In the genomic region with DNA sequence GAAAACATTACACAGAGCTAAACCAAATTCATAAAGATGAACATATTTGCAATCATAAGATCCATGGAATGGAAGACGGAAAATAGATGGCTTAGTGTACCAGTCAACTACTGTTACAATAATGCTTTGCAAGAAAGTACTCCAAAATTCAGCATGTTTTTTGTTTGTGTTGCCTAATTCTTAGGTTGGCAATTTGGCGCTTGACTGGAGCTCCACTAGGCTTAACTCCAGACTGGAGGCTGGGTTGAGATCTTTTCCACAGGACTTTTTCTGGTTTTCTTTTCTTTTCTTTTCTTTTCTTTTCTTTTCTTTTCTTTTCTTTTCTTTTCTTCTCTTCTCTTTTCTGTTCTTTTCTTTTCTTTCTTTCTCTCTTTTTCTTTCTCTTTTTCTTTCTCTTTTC, we compare ENCODE assay signal across 14 cellular contexts.
DNase-seq lines count a peak whose midpoint lies in the region; ATAC-seq and TF ChIP-seq lines count a peak whose summit lies in the region.
"Had no signal": no experiment of that assay in that cellular context is flagged by ENCODE, and none has a peak within 500 bp of the region (broad histone marks: within the 10 kb centered on the region; RNA-seq: fewer than 3 reads in every experiment).

No MANE protein-coding gene starts in this region.

- DNase-seq in WTC11 (ENCODE audit: low spot score) (no peak), hepatocyte (ENCODE audit: low spot score) (no peak), osteocyte (ENCODE audit: extremely low spot score, unreplicated experiment) (no peak), NCI-H774 (lab: John Stamatoyannopoulos, UW) (no peak)
- DNase-seq: Calu3; CD8-positive, alpha-beta T cell; DMS79 treated with DMSO at 0.1 percent for 48 hours; GF-D8; H9 had no signal

- no peaks in the 10 kb centered on the region for H3K9me3 ChIP-seq in hepatocyte (ENCODE audit: low read depth)
- H3K9me3 ChIP-seq: BLaER1 treated with 17β-estradiol and CSF1 and Interleukin-3, amounts not matched to agents 10 nM and 100 nM had no signal

- H3K4me3 ChIP-seq in hepatocyte: no peak overlapping the region
- H3K4me3 ChIP-seq: BLaER1 treated with 17β-estradiol and CSF1 and Interleukin-3, amounts not matched to agents 10 nM and 100 nM had no signal

- peak overlapping the region; percentile 84 for H3K27ac ChIP-seq in hepatocyte
- H3K27ac ChIP-seq: BLaER1 treated with 17β-estradiol and CSF1 and Interleukin-3, amounts not matched to agents 10 nM and 100 nM had no signal

- H3K4me1 Mint-ChIP-seq in WTC11: peaks cover 24% of the 10 kb centered on the region
- peaks cover 75% of the 10 kb centered on the region for H3K4me1 Mint-ChIP-seq in osteocyte (ENCODE audit: unreplicated experiment)
- H3K4me1 Mint-ChIP-seq: B cell had no signal

- H3K4me2 ChIP-seq in hepatocyte: no peak overlapping the region
- H3K4me2 ChIP-seq: BLaER1 treated with 17β-estradiol and CSF1 and Interleukin-3, amounts not matched to agents 10 nM and 100 nM had no signal

- H3K27me3 Mint-ChIP-seq in WTC11 (ENCODE audit: low read depth) (no peaks in the 10 kb centered on the region), osteocyte (ENCODE audit: unreplicated experiment) (no peaks in the 10 kb centered on the region)
- H3K27me3 Mint-ChIP-seq: B cell had no signal

- H3K9me3 Mint-ChIP-seq in WTC11 (no peaks in the 10 kb centered on the region), osteocyte (ENCODE audit: unreplicated experiment) (peaks cover 5% of the 10 kb centered on the region)
- H3K9me3 Mint-ChIP-seq: CD8-positive, alpha-beta T cell; H9 had no signal

- H3K27ac Mint-ChIP-seq in WTC11 (no peak overlapping the region), osteocyte (ENCODE audit: unreplicated experiment) (peak overlapping the region; percentile 88)
- H3K27ac Mint-ChIP-seq: B cell; CD8-positive, alpha-beta T cell had no signal

- no peaks in the 10 kb centered on the region for H3K9me2 ChIP-seq in hepatocyte (replicated peaks; ENCODE audit: insufficient read depth)

- H3K36me3 ChIP-seq in hepatocyte (replicated peaks; ENCODE audit: insufficient read depth, low read depth): no peaks in the 10 kb centered on the region
- H3K36me3 ChIP-seq: BLaER1 treated with 17β-estradiol and CSF1 and Interleukin-3, amounts not matched to agents 10 nM and 100 nM had no signal

- no peaks in the 10 kb centered on the region for H3K79me2 ChIP-seq in hepatocyte

- ATAC-seq in WTC11 (no peak), GM19395 (IDR thresholded peaks at IDR 0.05; ENCODE audit: unreplicated experiment) (no peak), GM18858 (IDR thresholded peaks at IDR 0.05; ENCODE audit: unreplicated experiment) (no peak)
- ATAC-seq: CD8-positive, alpha-beta T cell; HepG2 had no signal

- no peaks in the 10 kb centered on the region for H3K36me3 Mint-ChIP-seq in WTC11
- H3K36me3 Mint-ChIP-seq in osteocyte (ENCODE audit: unreplicated experiment): peaks cover 5% of the 10 kb centered on the region
- H3K36me3 Mint-ChIP-seq: CD8-positive, alpha-beta T cell had no signal

- TF ChIP-seq CTCF in WTC11 (IDR thresholded peaks at IDR 0.05) (no peak), hepatocyte (IDR thresholded peaks at IDR 0.05; ENCODE audit: poor library complexity) (no peak), osteocyte (IDR thresholded peaks at IDR 0.05) (no peak)

- POLR2A ChIA-PET in WTC11 (lab: Charles Lee): no interaction called here

- no peaks in the 10 kb centered on the region for H3K27me3 ChIP-seq in hepatocyte
- H3K27me3 ChIP-seq: BLaER1 treated with 17β-estradiol and CSF1 and Interleukin-3, amounts not matched to agents 10 nM and 100 nM had no signal

- CTCF ChIA-PET in WTC11 (lab: Charles Lee): no interaction called here

- H3K4me3 Mint-ChIP-seq in WTC11: no peak overlapping the region
- H3K4me3 Mint-ChIP-seq in osteocyte (ENCODE audit: unreplicated experiment): no peak overlapping the region
- H3K4me3 Mint-ChIP-seq: B cell; CD8-positive, alpha-beta T cell; H9 had no signal

- WGBS in hepatocyte (ENCODE audit: low lambda C conversion rate, missing lambda C conversion rate): 97% methylated on average over 2 of the region's 2 CpGs

- H4K20me1 ChIP-seq in hepatocyte (ENCODE audit: insufficient read depth, poor library complexity, severe bottlenecking): no peaks in the 10 kb centered on the region
- H4K20me1 ChIP-seq: BLaER1 treated with 17β-estradiol and CSF1 and Interleukin-3, amounts not matched to agents 10 nM and 100 nM had no signal

- peaks cover 18% of the 10 kb centered on the region for H3K4me1 ChIP-seq in hepatocyte (ENCODE audit: insufficient read depth)
- H3K4me1 ChIP-seq: BLaER1 treated with 17β-estradiol and CSF1 and Interleukin-3, amounts not matched to agents 10 nM and 100 nM had no signal

- no peak overlapping the region for H2AFZ ChIP-seq in hepatocyte

TF ChIP-seq in WTC11, 78 proteins besides CTCF, POLR2A, EP300 and RAD21:
- no peak for TF ChIP-seq GRHL2 (CRISPR knock-in tag; IDR thresholded peaks at IDR 0.05; ENCODE audit: insufficient replicate concordance, severe bottlenecking)
- TF ChIP-seq, protein P1, sequence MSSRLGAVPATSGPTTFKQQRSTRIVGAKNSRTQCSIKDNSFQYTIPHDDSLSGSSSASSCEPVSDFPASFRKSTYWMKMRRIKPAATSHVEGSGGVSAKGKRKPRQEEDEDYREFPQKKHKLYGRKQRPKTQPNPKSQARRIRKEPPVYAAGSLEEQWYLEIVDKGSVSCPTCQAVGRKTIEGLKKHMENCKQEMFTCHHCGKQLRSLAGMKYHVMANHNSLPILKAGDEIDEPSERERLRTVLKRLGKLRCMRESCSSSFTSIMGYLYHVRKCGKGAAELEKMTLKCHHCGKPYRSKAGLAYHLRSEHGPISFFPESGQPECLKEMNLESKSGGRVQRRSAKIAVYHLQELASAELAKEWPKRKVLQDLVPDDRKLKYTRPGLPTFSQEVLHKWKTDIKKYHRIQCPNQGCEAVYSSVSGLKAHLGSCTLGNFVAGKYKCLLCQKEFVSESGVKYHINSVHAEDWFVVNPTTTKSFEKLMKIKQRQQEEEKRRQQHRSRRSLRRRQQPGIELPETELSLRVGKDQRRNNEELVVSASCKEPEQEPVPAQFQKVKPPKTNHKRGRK (CRISPR knock-in tag; IDR thresholded peaks at IDR 0.05; ENCODE audit: borderline replicate concordance): peak; percentile 66; the same call in 1 of the 2 replicates
